Comparison of ENCODE assay signal across 17 cellular contexts in genomic region chr11:63873381-63873780, GRCh38. TPM values are rescaled to one million over a fixed set of nuclear protein-coding genes. Genes with fewer than 3 reads are reported as not detected.
DNase-seq lines count a peak whose midpoint lies in the region; ATAC-seq and TF ChIP-seq lines count a peak whose summit lies in the region.
"Had no signal": no experiment of that assay in that cellular context is flagged by ENCODE, and none has a peak within 500 bp of the region (broad histone marks: within the 10 kb centered on the region; RNA-seq: fewer than 3 reads in every experiment).

No MANE protein-coding gene starts in this region.

- H3K4me1 ChIP-seq in adipocyte (ENCODE audit: control insufficient read depth, insufficient read depth, low read length) (peaks cover 50% of the 10 kb centered on the region), muscle layer of colon (ENCODE audit: insufficient read depth, low read length) (peaks cover 61% of the 10 kb centered on the region), tibial artery (peaks cover 0 to 66% (median 53%) of the 10 kb centered on the region in 4 donors)

- H3K4me1 Mint-ChIP-seq in activated CD4-positive, alpha-beta T cell treated with anti-CD3 and anti-CD28 coated beads, Interleukin-2, amount 10 ng/mL, durations not matched to agents 24 days and 14 days, result peaks cover 47% of the 10 kb centered on the region

- peak overlapping the region; percentile 4 for H3K27ac ChIP-seq in muscle layer of colon (ENCODE audit: low read depth, low read length)
- H3K27ac ChIP-seq in tibial artery, result peak overlapping the region; percentile 47 to 53

- no peak for ATAC-seq in HG03354 (IDR thresholded peaks at IDR 0.05; ENCODE audit: poor library complexity, severe bottlenecking, unreplicated experiment)
- ATAC-seq: activated T-cell treated with anti-CD3 and anti-CD28 coated beads, Interleukin-2, amount 50 U/mL, for 4 hours had no signal

- no peak for TF ChIP-seq CTCF in tibial artery (IDR thresholded peaks at IDR 0.05)

- H3K27ac Mint-ChIP-seq in activated CD4-positive, alpha-beta T cell treated with anti-CD3 and anti-CD28 coated beads, Interleukin-2, amount 10 ng/mL, durations not matched to agents 24 days and 14 days, result peak overlapping the region; percentile 37

- intact Hi-C loops in activated CD4-positive, alpha-beta T cell treated with anti-CD3 and anti-CD28 coated beads, Interleukin-2, amount 10 ng/mL, durations not matched to agents 24 days and 14 days (cut with micrococcal nuclease), result no loop called here
- intact Hi-C loops in tibial artery (cut with DNase I; ENCODE audit: low total_unique reads), result loop anchor here (5.0 kb wide), 1 partner anchor 36 kb away; the partner anchor contains the start of gene MARK2

- no peak overlapping the region for H3K4me3 Mint-ChIP-seq in activated CD4-positive, alpha-beta T cell treated with anti-CD3 and anti-CD28 coated beads, Interleukin-2, amount 10 ng/mL, durations not matched to agents 24 days and 14 days
- H3K4me3 Mint-ChIP-seq: activated T-cell treated with anti-CD3 and anti-CD28 coated beads, Interleukin-2, amount 50 U/mL, for 4 hours had no signal

- DNase-seq in activated CD4-positive, alpha-beta T cell treated with anti-CD3 and anti-CD28 coated beads, Interleukin-2, amount 10 ng/mL, durations not matched to agents 24 days and 14 days, result no peak
- DNase-seq in activated CD4-positive, alpha-beta T cell treated with anti-CD3 and anti-CD28 coated beads for 4 hours, result no peak
- DNase-seq in adipocyte (ENCODE audit: low read depth), result no peak
- DNase-seq in tibial artery, result no peak
- DNase-seq in activated CD4-positive, alpha-beta T cell treated with anti-CD3 and anti-CD28 coated beads for 1 hour, result no peak
- DNase-seq in NCI-H526 treated with DMSO at 0.1 percent for 48 hours (lab: John Stamatoyannopoulos, UW), result no peak
- DNase-seq: activated T-cell treated with anti-CD3 and anti-CD28 coated beads, Interleukin-2, amount 50 U/mL, for 4 hours; amygdala; COR-L47; GDM1; mesendoderm; NCI-H2029 treated with DMSO at 0.1 percent for 48 hours; NCI-H774; stimulated activated CD4-positive, alpha-beta T cell treated with anti-CD3 and anti-CD28 coated beads, Interleukin-15, amount 100 ng/mL, for 24 hours had no signal

- peaks cover 18% of the 10 kb centered on the region for H3K36me3 Mint-ChIP-seq in activated CD4-positive, alpha-beta T cell treated with anti-CD3 and anti-CD28 coated beads, Interleukin-2, amount 10 ng/mL, durations not matched to agents 24 days and 14 days (ENCODE audit: low read depth)

- H3K27me3 ChIP-seq in adipocyte (replicated peaks; ENCODE audit: control insufficient read depth, insufficient read depth, low read length) (no peaks in the 10 kb centered on the region), muscle layer of colon (ENCODE audit: control insufficient read depth in 1 of 2, insufficient read depth in 2 of 2, low read length in 2 of 2) (no peaks in the 10 kb centered on the region), tibial artery (no peaks in the 10 kb centered on the region)

- H3K9me3 ChIP-seq in adipocyte (ENCODE audit: control insufficient read depth, low read length) (no peaks in the 10 kb centered on the region), muscle layer of colon (ENCODE audit: low read length) (no peaks in the 10 kb centered on the region), tibial artery (no peaks in the 10 kb centered on the region)
- H3K9me3 ChIP-seq: thoracic aorta had no signal

- no peaks in the 10 kb centered on the region for H3K9me3 Mint-ChIP-seq in activated CD4-positive, alpha-beta T cell treated with anti-CD3 and anti-CD28 coated beads, Interleukin-2, amount 10 ng/mL, durations not matched to agents 24 days and 14 days
- H3K9me3 Mint-ChIP-seq: activated T-cell treated with anti-CD3 and anti-CD28 coated beads, Interleukin-2, amount 50 U/mL, for 4 hours had no signal

- H3K27me3 Mint-ChIP-seq in activated CD4-positive, alpha-beta T cell treated with anti-CD3 and anti-CD28 coated beads, Interleukin-2, amount 10 ng/mL, durations not matched to agents 24 days and 14 days, result no peaks in the 10 kb centered on the region

- peak overlapping the region; percentile 57 for H3K9ac ChIP-seq in adipocyte (ENCODE audit: low read length)
- H3K9ac ChIP-seq in muscle layer of colon (ENCODE audit: low read length), result no peak overlapping the region

- H3K36me3 ChIP-seq in adipocyte (ENCODE audit: control insufficient read depth, insufficient read depth, low read length, severe bottlenecking), result peaks cover 6% of the 10 kb centered on the region
- H3K36me3 ChIP-seq in muscle layer of colon (ENCODE audit: insufficient read depth, low read length), result peaks cover 6% of the 10 kb centered on the region
- H3K36me3 ChIP-seq in tibial artery, result peaks cover 0 to 5% (median 0%) of the 10 kb centered on the region in 3 donors
- H3K36me3 ChIP-seq: thoracic aorta had no signal

- H3K4me3 ChIP-seq in adipocyte (ENCODE audit: low read length) (no peak overlapping the region), muscle layer of colon (ENCODE audit: low read depth in 1 of 2, low read length in 2 of 2) (no peak overlapping the region), tibial artery (no peak overlapping the region)
- H3K4me3 ChIP-seq: thoracic aorta had no signal

RNA-seq across cellular contexts. Expression of gene MARK2, which starts 34.5 kb away (rescaled TPM):
- total RNA-seq in activated CD4-positive, alpha-beta T cell treated with anti-CD3 and anti-CD28 coated beads, Interleukin-2, amount 10 ng/mL, durations not matched to agents 24 days and 14 days, result 34.2 and 41.0 TPM in 2 replicates

RNA-seq across cellular contexts. Expression of gene RCOR2, which starts 43.6 kb away (rescaled TPM):
- total RNA-seq in activated CD4-positive, alpha-beta T cell treated with anti-CD3 and anti-CD28 coated beads, Interleukin-2, amount 10 ng/mL, durations not matched to agents 24 days and 14 days, result 0.26 and 0.28 TPM in 2 replicates
